ENCODE assay signal across 8 cellular contexts in the genomic region with DNA sequence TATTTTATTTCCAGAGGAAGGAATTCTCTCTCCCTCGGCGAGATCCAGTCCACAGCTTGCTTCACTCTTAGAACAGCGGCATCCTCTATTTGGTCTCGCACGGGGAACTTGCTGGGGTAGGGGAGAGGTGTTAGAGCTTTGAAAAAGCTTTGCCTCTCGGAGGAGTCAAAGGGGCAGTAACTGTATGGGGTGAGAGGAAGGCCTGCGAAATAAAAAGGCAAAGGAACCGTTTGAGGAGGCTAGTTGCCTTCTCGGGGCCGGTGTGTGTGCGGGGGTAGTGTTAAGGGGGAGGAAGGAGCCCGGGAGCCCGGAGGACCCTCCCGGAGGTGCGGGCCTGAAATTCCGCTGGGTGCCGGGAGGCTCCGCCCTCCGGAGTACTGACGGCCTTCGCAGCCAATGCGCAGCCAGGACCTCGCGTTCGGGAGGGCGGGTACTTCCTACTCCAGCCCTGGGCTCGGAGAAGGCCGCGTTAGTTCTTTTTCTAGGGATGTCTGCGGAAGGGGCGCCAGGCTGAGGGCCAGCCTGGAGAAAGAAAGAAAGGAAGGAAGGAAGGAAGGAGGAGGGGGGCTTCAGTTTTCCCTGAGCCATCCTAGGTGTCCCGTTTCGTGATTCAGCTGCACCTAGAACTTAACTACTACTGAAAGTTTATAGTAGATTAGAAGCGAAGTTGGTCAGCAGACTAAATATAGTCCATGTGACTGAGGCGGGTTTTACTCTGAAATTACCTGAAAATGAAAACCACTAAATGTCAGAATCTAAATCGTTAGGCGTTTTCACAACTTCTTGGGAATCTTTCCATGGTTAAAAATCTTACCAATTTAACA. TPM values are rescaled to one million over a fixed set of nuclear protein-coding genes. Genes with fewer than 3 reads are reported as not detected.
DNase-seq lines count a peak whose midpoint lies in the region; ATAC-seq and TF ChIP-seq lines count a peak whose summit lies in the region.

No MANE protein-coding gene starts in this region.

- H3K4me3 ChIP-seq in cardiac fibroblast (replicated peaks in 1 of 2; ENCODE audit: low read depth in 2 of 2, low read length in 2 of 2) = peak overlapping the region; percentile 75 to 79

- CTCF ChIA-PET in WTC11 (lab: Charles Lee) = no interaction called here

- H3K9me3 Mint-ChIP-seq in WTC11 = no peaks in the 10 kb centered on the region

- TF ChIP-seq CTCF in AG09319 (IDR thresholded peaks at IDR 0.05; ENCODE audit: low read depth, low read length) = no peak
- no peak for TF ChIP-seq CTCF in WTC11 (IDR thresholded peaks at IDR 0.05)
- TF ChIP-seq CTCF in cardiac fibroblast (IDR thresholded peaks at IDR 0.05; ENCODE audit: low read depth, low read length) = no peak

- peak overlapping the region; percentile 90 for H3K4me3 Mint-ChIP-seq in WTC11

- DNase-seq in AG09319 (ENCODE audit: extremely low read depth, low read depth) (peak; percentile 65), NCI-H226 (peak; percentile 89), WTC11 (ENCODE audit: low spot score) (peak; percentile 94), cardiac fibroblast (ENCODE audit: low read depth in 2 of 2) (peak; percentile 90 to 93), iris pigment epithelial cell (ENCODE audit: low read depth) (peak; percentile 93)
- DNase-seq in stimulated activated CD4-positive, alpha-beta T cell treated with anti-CD3 and anti-CD28 coated beads, Interleukin-12 subunit alpha, Interleukin-12 subunit beta, amount 100 ng/mL, for 24 hours (ENCODE audit: low read depth in 2 of 2) = peak; percentile 75 to 83

- H3K4me1 Mint-ChIP-seq in WTC11 = peaks cover 55% of the 10 kb centered on the region

- H3K27ac Mint-ChIP-seq in WTC11 = peak overlapping the region; percentile 99

- POLR2A ChIA-PET in WTC11 (lab: Charles Lee) = no interaction called here

- H3K27me3 Mint-ChIP-seq in WTC11 (ENCODE audit: low read depth) = no peaks in the 10 kb centered on the region

- H3K36me3 Mint-ChIP-seq in WTC11 = no peaks in the 10 kb centered on the region

- ATAC-seq in GM19035 (IDR thresholded peaks at IDR 0.05; ENCODE audit: unreplicated experiment) (peak; percentile 66), HG03280 (IDR thresholded peaks at IDR 0.05; ENCODE audit: unreplicated experiment) (peak; percentile 70), WTC11 (peak; percentile 85)

TF ChIP-seq in WTC11, 78 proteins besides CTCF, POLR2A, EP300 and RAD21 (continues in another document):
- TF ChIP-seq TEAD1 (CRISPR knock-in tag; IDR thresholded peaks at IDR 0.05) (peak; percentile 28; the same call in 1 of the 2 replicates), NFATC4 (CRISPR knock-in tag; IDR thresholded peaks at IDR 0.05) (no peak), ATF1 (CRISPR knock-in tag; IDR thresholded peaks at IDR 0.05) (no peak), SMAD4 (CRISPR knock-in tag; IDR thresholded peaks at IDR 0.05) (no peak), HMGA2 (CRISPR knock-in tag; IDR thresholded peaks at IDR 0.05) (no peak), CREB1 (CRISPR knock-in tag; IDR thresholded peaks at IDR 0.05) (no peak), ZNF532 (CRISPR knock-in tag; IDR thresholded peaks at IDR 0.05; ENCODE audit: borderline replicate concordance) (no peak), IRF2 (CRISPR knock-in tag; IDR thresholded peaks at IDR 0.05; ENCODE audit: borderline replicate concordance, low read depth) (no peak), SMAD3 (CRISPR knock-in tag; IDR thresholded peaks at IDR 0.05; ENCODE audit: borderline replicate concordance) (no peak), MXD4 (CRISPR knock-in tag; IDR thresholded peaks at IDR 0.05; ENCODE audit: borderline replicate concordance) (no peak)
- TF ChIP-seq, protein P1, sequence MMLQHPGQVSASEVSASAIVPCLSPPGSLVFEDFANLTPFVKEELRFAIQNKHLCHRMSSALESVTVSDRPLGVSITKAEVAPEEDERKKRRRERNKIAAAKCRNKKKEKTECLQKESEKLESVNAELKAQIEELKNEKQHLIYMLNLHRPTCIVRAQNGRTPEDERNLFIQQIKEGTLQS (CRISPR knock-in tag; conservative IDR thresholded peaks at IDR 0.05) = no peak
- TF ChIP-seq, protein P2, sequence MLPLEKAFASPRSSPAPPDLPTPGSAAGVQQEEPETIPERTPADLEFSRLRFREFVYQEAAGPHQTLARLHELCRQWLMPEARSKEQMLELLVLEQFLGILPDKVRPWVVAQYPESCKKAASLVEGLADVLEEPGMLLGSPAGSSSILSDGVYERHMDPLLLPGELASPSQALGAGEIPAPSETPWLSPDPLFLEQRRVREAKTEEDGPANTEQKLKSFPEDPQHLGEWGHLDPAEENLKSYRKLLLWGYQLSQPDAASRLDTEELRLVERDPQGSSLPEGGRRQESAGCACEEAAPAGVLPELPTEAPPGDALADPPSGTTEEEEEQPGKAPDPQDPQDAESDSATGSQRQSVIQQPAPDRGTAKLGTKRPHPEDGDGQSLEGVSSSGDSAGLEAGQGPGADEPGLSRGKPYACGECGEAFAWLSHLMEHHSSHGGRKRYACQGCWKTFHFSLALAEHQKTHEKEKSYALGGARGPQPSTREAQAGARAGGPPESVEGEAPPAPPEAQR (CRISPR knock-in tag; IDR thresholded peaks at IDR 0.05) = no peak
- TF ChIP-seq, protein P3, sequence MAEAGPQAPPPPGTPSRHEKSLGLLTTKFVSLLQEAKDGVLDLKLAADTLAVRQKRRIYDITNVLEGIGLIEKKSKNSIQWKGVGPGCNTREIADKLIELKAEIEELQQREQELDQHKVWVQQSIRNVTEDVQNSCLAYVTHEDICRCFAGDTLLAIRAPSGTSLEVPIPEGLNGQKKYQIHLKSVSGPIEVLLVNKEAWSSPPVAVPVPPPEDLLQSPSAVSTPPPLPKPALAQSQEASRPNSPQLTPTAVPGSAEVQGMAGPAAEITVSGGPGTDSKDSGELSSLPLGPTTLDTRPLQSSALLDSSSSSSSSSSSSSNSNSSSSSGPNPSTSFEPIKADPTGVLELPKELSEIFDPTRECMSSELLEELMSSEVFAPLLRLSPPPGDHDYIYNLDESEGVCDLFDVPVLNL (CRISPR knock-in tag; IDR thresholded peaks at IDR 0.05; ENCODE audit: borderline replicate concordance, low read depth) = no peak
- TF ChIP-seq, protein P4, sequence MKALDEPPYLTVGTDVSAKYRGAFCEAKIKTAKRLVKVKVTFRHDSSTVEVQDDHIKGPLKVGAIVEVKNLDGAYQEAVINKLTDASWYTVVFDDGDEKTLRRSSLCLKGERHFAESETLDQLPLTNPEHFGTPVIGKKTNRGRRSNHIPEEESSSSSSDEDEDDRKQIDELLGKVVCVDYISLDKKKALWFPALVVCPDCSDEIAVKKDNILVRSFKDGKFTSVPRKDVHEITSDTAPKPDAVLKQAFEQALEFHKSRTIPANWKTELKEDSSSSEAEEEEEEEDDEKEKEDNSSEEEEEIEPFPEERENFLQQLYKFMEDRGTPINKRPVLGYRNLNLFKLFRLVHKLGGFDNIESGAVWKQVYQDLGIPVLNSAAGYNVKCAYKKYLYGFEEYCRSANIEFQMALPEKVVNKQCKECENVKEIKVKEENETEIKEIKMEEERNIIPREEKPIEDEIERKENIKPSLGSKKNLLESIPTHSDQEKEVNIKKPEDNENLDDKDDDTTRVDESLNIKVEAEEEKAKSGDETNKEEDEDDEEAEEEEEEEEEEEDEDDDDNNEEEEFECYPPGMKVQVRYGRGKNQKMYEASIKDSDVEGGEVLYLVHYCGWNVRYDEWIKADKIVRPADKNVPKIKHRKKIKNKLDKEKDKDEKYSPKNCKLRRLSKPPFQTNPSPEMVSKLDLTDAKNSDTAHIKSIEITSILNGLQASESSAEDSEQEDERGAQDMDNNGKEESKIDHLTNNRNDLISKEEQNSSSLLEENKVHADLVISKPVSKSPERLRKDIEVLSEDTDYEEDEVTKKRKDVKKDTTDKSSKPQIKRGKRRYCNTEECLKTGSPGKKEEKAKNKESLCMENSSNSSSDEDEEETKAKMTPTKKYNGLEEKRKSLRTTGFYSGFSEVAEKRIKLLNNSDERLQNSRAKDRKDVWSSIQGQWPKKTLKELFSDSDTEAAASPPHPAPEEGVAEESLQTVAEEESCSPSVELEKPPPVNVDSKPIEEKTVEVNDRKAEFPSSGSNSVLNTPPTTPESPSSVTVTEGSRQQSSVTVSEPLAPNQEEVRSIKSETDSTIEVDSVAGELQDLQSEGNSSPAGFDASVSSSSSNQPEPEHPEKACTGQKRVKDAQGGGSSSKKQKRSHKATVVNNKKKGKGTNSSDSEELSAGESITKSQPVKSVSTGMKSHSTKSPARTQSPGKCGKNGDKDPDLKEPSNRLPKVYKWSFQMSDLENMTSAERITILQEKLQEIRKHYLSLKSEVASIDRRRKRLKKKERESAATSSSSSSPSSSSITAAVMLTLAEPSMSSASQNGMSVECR (CRISPR knock-in tag; IDR thresholded peaks at IDR 0.05; ENCODE audit: borderline replicate concordance) = no peak; the same call in 1 of the 2 replicates

RNA-seq across cellular contexts. Expression of gene NEK7, which starts 2.2 kb away (rescaled TPM):
- total RNA-seq in WTC11 (2021) = 10.3 to 13.3 TPM (median 11.3 TPM) in 3 replicates

Comparison
In these comparisons a context has a peak if more than half of its experiments do, and no peak if none do; other contexts are left out.
1. Peak in every context shown above with its lines: DNase-seq, ATAC-seq and H3K4me3 ChIP-seq.